In genomic region chr2:106570316-106570715, GRCh38 we compare ENCODE assay signal across 40 cellular contexts.
"Had no signal": no experiment of that assay in that cellular context is flagged by ENCODE, and none has a peak within 500 bp of the region (broad histone marks: within the 10 kb centered on the region; RNA-seq: fewer than 3 reads in every experiment).

No MANE protein-coding gene starts in this region.

- H3K4me1 Mint-ChIP-seq: activated B cell treated with CpG ODN at 0.5 μM for 24 hours; activated CD8-positive, alpha-beta memory T cell treated with anti-CD3 and anti-CD28 coated beads, Interleukin-2, amount 10 ng/mL, durations not matched to agents 7 days and 5 days; central memory CD8-positive, alpha-beta T cell had no signal

- H3K4me3 Mint-ChIP-seq: activated B cell treated with CpG ODN at 0.5 μM for 24 hours; activated CD4-positive, alpha-beta memory T cell treated with anti-CD3 and anti-CD28 coated beads, Interleukin-2, amount 10 ng/mL, durations not matched to agents 7 days and 5 days; activated CD4-positive, alpha-beta T cell treated with anti-CD3 and anti-CD28 coated beads, Interleukin-2, amount 10 ng/mL, durations not matched to agents 7 days and 5 days; activated CD8-positive, alpha-beta memory T cell treated with anti-CD3 and anti-CD28 coated beads, Interleukin-2, amount 10 ng/mL, durations not matched to agents 7 days and 5 days; activated CD8-positive, alpha-beta T cell treated with anti-CD3 and anti-CD28 coated beads, Interleukin-2, amount 10 ng/mL, durations not matched to agents 7 days and 5 days; activated naive CD4-positive, alpha-beta T cell treated with anti-CD3 and anti-CD28 coated beads for 36 hours; activated naive CD8-positive, alpha-beta T cell treated with anti-CD3 and anti-CD28 coated beads for 36 hours; activated T-cell treated with anti-CD3 and anti-CD28 coated beads, Interleukin-2, amount 50 U/mL, for 4 hours; activated T-cell treated with anti-CD3 and anti-CD28 coated beads, Interleukin-2, amount 50 U/mL, for 72 hours; activated T-helper 1 cell treated with anti-CD3 and anti-CD28 coated beads, Interleukin-12 subunit alpha, Interleukin-12 subunit beta, Interleukin-2, Interleukin-4 antibody, amounts not matched to agents 30 ng/mL and 10 ng/mL and 1 ng/mL, durations not matched to agents 14 hours and 24 hours and 36 hours; activated T-helper 17 cell treated with anti-CD3 and anti-CD28 coated beads, Interleukin-2, amount 50 U/mL, for 72 hours; brain; central memory CD8-positive, alpha-beta T cell; T-helper 1 cell treated with Interleukin-12 subunit alpha and Interleukin-12 subunit beta and Interleukin-4 antibody, amounts not matched to agents 30 μg/mL and 1 μg/mL, for 36 hours; T-helper 2 cell treated with Interferon-gamma antibody and Interleukin-4, amounts not matched to agents 5 μg/mL and 100 μg/mL, for 36 hours had no signal

- H3K27ac ChIP-seq: adrenal gland, ascending aorta, cardiac muscle cell, VCaP had no signal

- H3K4me1 ChIP-seq: adrenal gland, ascending aorta had no signal

- ATAC-seq: activated CD8-positive, alpha-beta memory T cell treated with anti-CD3 and anti-CD28 coated beads, Interleukin-2, amount 10 ng/mL, durations not matched to agents 7 days and 5 days; activated CD8-positive, alpha-beta T cell treated with anti-CD3 and anti-CD28 coated beads, Interleukin-2, amount 10 ng/mL, durations not matched to agents 7 days and 5 days; activated naive CD4-positive, alpha-beta T cell treated with anti-CD3 and anti-CD28 coated beads, Interleukin-2, amount 50 U/mL, for 72 hours; activated T-cell treated with anti-CD3 and anti-CD28 coated beads, Interleukin-2, amount 50 U/mL, for 4 hours; activated T-cell treated with anti-CD3 and anti-CD28 coated beads, Interleukin-2, amount 50 U/mL, for 72 hours; activated T-helper 17 cell treated with anti-CD3 and anti-CD28 coated beads, Interleukin-2, amount 50 U/mL, for 72 hours had no signal

- H3K27me3 Mint-ChIP-seq: activated CD4-positive, alpha-beta T cell treated with anti-CD3 and anti-CD28 coated beads, Interleukin-2, amount 10 ng/mL, durations not matched to agents 7 days and 5 days; activated naive CD8-positive, alpha-beta T cell treated with anti-CD3 and anti-CD28 coated beads for 36 hours had no signal

- FAIRE-seq: bronchial epithelial cell, TTC549 had no signal

- DNase-seq: activated B cell treated with CpG ODN at 0.5 μM for 24 hours; activated CD4-positive, alpha-beta memory T cell treated with anti-CD3 and anti-CD28 coated beads, Interleukin-2, amount 10 ng/mL, durations not matched to agents 7 days and 5 days; activated CD4-positive, alpha-beta T cell treated with anti-CD3 and anti-CD28 coated beads for 4 hours; activated CD4-positive, alpha-beta T cell treated with anti-CD3 and anti-CD28 coated beads, Interleukin-2, amount 10 ng/mL, durations not matched to agents 7 days and 5 days; activated CD4-positive, alpha-beta T cell treated with anti-CD3 and anti-CD28 coated beads, Interleukin-2, amount 50 U/mL, for 48 hours; activated CD4-positive, CD25-positive, alpha-beta regulatory T cell treated with anti-CD3 and anti-CD28 coated beads, Interleukin-2, amount 50 U/mL, for 72 hours; activated CD8-positive, alpha-beta memory T cell treated with anti-CD3 and anti-CD28 coated beads for 24 hours; activated CD8-positive, alpha-beta memory T cell treated with anti-CD3 and anti-CD28 coated beads, Interleukin-2, amount 10 ng/mL, durations not matched to agents 7 days and 5 days; activated CD8-positive, alpha-beta T cell treated with anti-CD3 and anti-CD28 coated beads, Interleukin-2, amount 10 ng/mL, durations not matched to agents 7 days and 5 days; activated effector memory CD4-positive, alpha-beta T cell treated with anti-CD3 and anti-CD28 coated beads, Interleukin-2, amount 50 U/mL, for 16 hours; activated gamma-delta T cell treated with Interleukin-2 at 50 U/mL for 16 hours; activated naive CD4-positive, alpha-beta T cell; activated naive CD4-positive, alpha-beta T cell treated with anti-CD3 and anti-CD28 coated beads for 36 hours; activated naive CD4-positive, alpha-beta T cell treated with anti-CD3 and anti-CD28 coated beads, Interleukin-2, amount 50 U/mL, for 16 hours; activated naive CD8-positive, alpha-beta T cell treated with anti-CD3 and anti-CD28 coated beads for 36 hours; activated T-cell treated with anti-CD3 and anti-CD28 coated beads for 4 hours; activated T-cell treated with anti-CD3 and anti-CD28 coated beads, Interleukin-2, amount 50 U/mL, for 1 hour; activated T-cell treated with anti-CD3 and anti-CD28 coated beads, Interleukin-2, amount 50 U/mL, for 4 hours; activated T-cell treated with anti-CD3 and anti-CD28 coated beads, Interleukin-2, amount 50 U/mL, for 72 hours; amniotic stem cell; anterior cingulate cortex; caudate nucleus; cerebellar nuclear complex; SW 1271; T-helper 1 cell; T-helper 2 cell; T-helper 9 cell had no signal

- H3K27me3 ChIP-seq: adrenal gland, ascending aorta, cardiac muscle cell had no signal

- H3K27ac Mint-ChIP-seq: activated B cell treated with CpG ODN at 0.5 μM for 24 hours; activated CD4-positive, alpha-beta memory T cell treated with anti-CD3 and anti-CD28 coated beads, Interleukin-2, amount 10 ng/mL, durations not matched to agents 7 days and 5 days; activated CD4-positive, alpha-beta T cell treated with anti-CD3 and anti-CD28 coated beads, Interleukin-2, amount 10 ng/mL, durations not matched to agents 7 days and 5 days; activated CD8-positive, alpha-beta memory T cell treated with anti-CD3 and anti-CD28 coated beads, Interleukin-2, amount 10 ng/mL, durations not matched to agents 7 days and 5 days; activated CD8-positive, alpha-beta T cell treated with anti-CD3 and anti-CD28 coated beads, Interleukin-2, amount 10 ng/mL, durations not matched to agents 7 days and 5 days; activated naive CD4-positive, alpha-beta T cell treated with anti-CD3 and anti-CD28 coated beads for 36 hours; activated naive CD4-positive, alpha-beta T cell treated with anti-CD3 and anti-CD28 coated beads, Interleukin-2, amount 50 U/mL, for 72 hours; activated naive CD8-positive, alpha-beta T cell treated with anti-CD3 and anti-CD28 coated beads for 36 hours; activated T-cell treated with anti-CD3 and anti-CD28 coated beads, Interleukin-2, amount 50 U/mL, for 72 hours; activated T-helper 1 cell treated with anti-CD3 and anti-CD28 coated beads, Interleukin-12 subunit alpha, Interleukin-12 subunit beta, Interleukin-2, Interleukin-4 antibody, amounts not matched to agents 30 ng/mL and 10 ng/mL and 1 ng/mL, durations not matched to agents 14 hours and 24 hours and 36 hours; activated T-helper 17 cell treated with anti-CD3 and anti-CD28 coated beads, Interleukin-2, amount 50 U/mL, for 72 hours; T-helper 1 cell treated with Interleukin-12 subunit alpha and Interleukin-12 subunit beta and Interleukin-4 antibody, amounts not matched to agents 30 μg/mL and 1 μg/mL, for 36 hours; T-helper 2 cell treated with Interferon-gamma antibody and Interleukin-4, amounts not matched to agents 5 μg/mL and 100 μg/mL, for 36 hours had no signal

- H3K4me3 ChIP-seq: adrenal gland, ascending aorta, cardiac muscle cell had no signal

- H3K36me3 ChIP-seq: adrenal gland, ascending aorta, cardiac muscle cell had no signal

- H3K9me3 ChIP-seq: adrenal gland, ascending aorta had no signal

- H3K9me3 Mint-ChIP-seq: activated B cell treated with CpG ODN at 0.5 μM for 24 hours; activated CD4-positive, alpha-beta memory T cell treated with anti-CD3 and anti-CD28 coated beads, Interleukin-2, amount 10 ng/mL, durations not matched to agents 7 days and 5 days; activated CD4-positive, alpha-beta T cell treated with anti-CD3 and anti-CD28 coated beads, Interleukin-2, amount 10 ng/mL, durations not matched to agents 7 days and 5 days; activated naive CD4-positive, alpha-beta T cell treated with anti-CD3 and anti-CD28 coated beads for 36 hours; activated T-cell treated with anti-CD3 and anti-CD28 coated beads, Interleukin-2, amount 50 U/mL, for 4 hours; activated T-helper 1 cell treated with anti-CD3 and anti-CD28 coated beads, Interleukin-12 subunit alpha, Interleukin-12 subunit beta, Interleukin-2, Interleukin-4 antibody, amounts not matched to agents 30 ng/mL and 10 ng/mL and 1 ng/mL, durations not matched to agents 14 hours and 24 hours and 36 hours; activated T-helper 17 cell treated with anti-CD3 and anti-CD28 coated beads, Interleukin-2, amount 50 U/mL, for 72 hours; central memory CD8-positive, alpha-beta T cell; T-helper 1 cell treated with Interleukin-12 subunit alpha and Interleukin-12 subunit beta and Interleukin-4 antibody, amounts not matched to agents 30 μg/mL and 1 μg/mL, for 36 hours; T-helper 2 cell treated with Interferon-gamma antibody and Interleukin-4, amounts not matched to agents 5 μg/mL and 100 μg/mL, for 36 hours had no signal

- H3K36me3 Mint-ChIP-seq: activated CD8-positive, alpha-beta memory T cell treated with anti-CD3 and anti-CD28 coated beads, Interleukin-2, amount 10 ng/mL, durations not matched to agents 7 days and 5 days; activated naive CD8-positive, alpha-beta T cell treated with anti-CD3 and anti-CD28 coated beads for 36 hours; brain had no signal
